ENCODE assay signal across 1 cellular context in the genomic region with DNA sequence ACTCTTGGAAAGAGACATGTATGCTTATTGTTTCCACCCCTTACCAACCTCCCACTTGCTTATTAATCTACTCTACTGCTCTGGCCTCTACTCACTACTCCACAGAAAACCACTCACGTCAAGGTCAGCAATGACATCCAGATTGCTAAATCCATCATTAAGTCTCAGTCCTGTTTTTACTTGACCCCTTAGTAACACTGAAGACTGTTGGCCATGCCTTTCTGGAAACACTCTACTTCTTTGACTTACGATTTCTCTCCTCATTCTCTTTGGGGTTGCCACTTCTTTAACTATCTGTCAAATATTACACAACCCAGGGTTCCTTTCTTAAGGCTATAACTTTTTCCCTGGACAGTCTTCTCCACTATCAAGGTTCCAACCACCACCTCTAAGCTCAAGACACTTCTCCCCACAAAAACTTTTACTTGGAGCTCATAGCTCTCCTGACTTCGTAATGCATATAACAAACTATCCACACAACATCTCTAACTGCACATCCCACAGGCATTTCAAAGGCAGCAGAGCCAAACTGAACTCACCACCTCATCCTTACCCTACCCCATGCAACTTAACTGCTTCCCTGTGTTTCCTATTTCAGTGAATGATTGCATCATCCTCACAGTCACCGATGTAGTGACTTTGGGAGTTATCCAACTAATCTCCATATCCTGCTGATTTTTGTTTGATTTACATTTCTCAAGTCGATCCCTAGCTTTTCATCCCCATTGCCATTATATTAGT.
TF ChIP-seq lines count a peak whose summit lies in the region.

No MANE protein-coding gene starts in this region.

TF ChIP-seq in IMR-90, 13 proteins besides CTCF, POLR2A, EP300 and RAD21:
- TF ChIP-seq MAZ (IDR thresholded peaks at IDR 0.05; ENCODE audit: borderline replicate concordance, low read depth, low read length) = no peak
- TF ChIP-seq CEBPB (IDR thresholded peaks at IDR 0.05; ENCODE audit: low read depth, low read length) = peak; percentile 84
